ENCODE assay signal across 7 cellular contexts in the genomic region with DNA sequence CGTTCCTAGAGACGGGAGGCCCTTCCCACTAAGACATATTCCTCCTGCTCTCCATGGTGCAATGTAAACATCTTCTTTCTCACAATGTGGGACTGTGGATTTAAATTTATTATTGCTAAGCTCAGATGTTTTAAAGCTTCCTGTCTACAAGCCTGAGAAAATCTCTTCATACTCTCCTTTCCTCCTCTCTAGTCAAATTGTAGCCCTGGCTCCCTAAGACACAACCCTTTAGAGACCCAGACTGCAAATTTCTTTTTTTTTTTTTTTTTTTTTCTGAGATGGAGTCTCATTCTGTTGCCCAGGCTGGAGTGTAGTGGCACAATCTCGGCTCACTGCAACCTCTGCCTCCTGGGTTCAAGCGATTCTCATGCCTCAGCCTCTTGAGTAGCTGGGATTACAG. TPM values are rescaled to one million over a fixed set of nuclear protein-coding genes. Genes with fewer than 3 reads are reported as not detected.
A peak's percentile ranks its signal among the peaks of the same experiment; 100 is the strongest.
DNase-seq lines count a peak whose midpoint lies in the region; ATAC-seq, FAIRE-seq and TF ChIP-seq lines count a peak whose summit lies in the region.
"Not testable (repeated sequence)": the region's sequence is repeated elsewhere in the genome, so short reads cannot be mapped to it uniquely, and the experiment has no call there.

No MANE protein-coding gene starts in this region.

- not testable (repeated sequence) for H3K14ac ChIP-seq in H1 (ENCODE audit: insufficient read length)

- H2BK15ac ChIP-seq in H1 (ENCODE audit: low read length) = peak overlapping the region; percentile 83; the same call in 1 of the 2 replicates

- not testable (repeated sequence) for H3K9me3 Mint-ChIP-seq in glutamatergic neuron (ENCODE audit: unreplicated experiment); mesothelial cell of epicardium

- H4K20me1 ChIP-seq in HCT116 (ENCODE audit: insufficient read depth); H1 (replicated peaks in 1 of 2; ENCODE audit: control insufficient read depth in 1 of 2, insufficient read depth in 2 of 2, low read length in 2 of 2): not testable (repeated sequence)

- not testable (repeated sequence) for TF ChIP-seq EP300 in H1 (IDR thresholded peaks at IDR 0.05; ENCODE audit: borderline replicate concordance in 1 of 2, low read depth in 2 of 2, low read length in 2 of 2); sigmoid colon (IDR thresholded peaks at IDR 0.05)

- not testable (repeated sequence) for H3K4me3 Mint-ChIP-seq in glutamatergic neuron (ENCODE audit: unreplicated experiment); mesothelial cell of epicardium

- not testable (repeated sequence) for H2BK20ac ChIP-seq in H1 (ENCODE audit: low read length)

- H3K9me3 ChIP-seq in HCT116 (ENCODE audit: control insufficient read depth in 1 of 2, insufficient read depth in 1 of 2, low read depth in 1 of 2, low read length in 2 of 2); RWPE2 (ENCODE audit: severe bottlenecking); H1 (ENCODE audit: insufficient read depth in 2 of 2, low read depth in 1 of 2, low read length in 1 of 2); sigmoid colon; tibial artery: not testable (repeated sequence)

- H3K23ac ChIP-seq in H1 (ENCODE audit: insufficient read length) = not testable (repeated sequence)

- H3K9me2 ChIP-seq in HCT116 (ENCODE audit: insufficient read depth) = not testable (repeated sequence)

- H3K27ac Mint-ChIP-seq in glutamatergic neuron (ENCODE audit: unreplicated experiment) (peak overlapping the region; percentile 45), mesothelial cell of epicardium (peak overlapping the region; percentile 56)

- BruUV-seq in HCT116 (replicated peaks; lab: Mats Ljungman, UMichigan) = not testable (repeated sequence)

- H3K18ac ChIP-seq in H1 (ENCODE audit: extremely low read depth, low read length) = not testable (repeated sequence)

- TF ChIP-seq CTCF in HCT116 (IDR thresholded peaks at IDR 0.05 in 2 of 3, conservative IDR thresholded peaks at IDR 0.05 in 1 of 3; ENCODE audit: borderline replicate concordance in 1 of 3, insufficient read depth in 1 of 3, low read depth in 2 of 3, low read length in 2 of 3); RWPE2 (IDR thresholded peaks at IDR 0.05; ENCODE audit: poor library complexity, severe bottlenecking); H1 (IDR thresholded peaks at IDR 0.05; ENCODE audit: control extremely low read depth in 1 of 3, insufficient read depth in 1 of 3, low read depth in 1 of 3, low read length in 3 of 3); glutamatergic neuron (IDR thresholded peaks at IDR 0.05; ENCODE audit: partially characterized antibody, unreplicated experiment); mesothelial cell of epicardium (IDR thresholded peaks at IDR 0.05; ENCODE audit: unreplicated experiment); sigmoid colon (IDR thresholded peaks at IDR 0.05); tibial artery (IDR thresholded peaks at IDR 0.05): not testable (repeated sequence)

- not testable (repeated sequence) for H4K8ac ChIP-seq in H1 (ENCODE audit: extremely low read depth, insufficient read depth, low read length)

- H3K56ac ChIP-seq in H1 (replicated peaks; ENCODE audit: insufficient read length, low read depth, low read length) = not testable (repeated sequence)

- peaks cover 11% of the 10 kb centered on the region for H3K27me3 Mint-ChIP-seq in glutamatergic neuron (ENCODE audit: unreplicated experiment)
- not testable (repeated sequence) for H3K27me3 Mint-ChIP-seq in mesothelial cell of epicardium (ENCODE audit: low read depth)

- H2BK5ac ChIP-seq in H1 (ENCODE audit: low read depth, low read length) = not testable (repeated sequence)

- H3K79me2 ChIP-seq in HCT116 (ENCODE audit: insufficient read depth, low read length) (peaks cover 96% of the 10 kb centered on the region), H1 (ENCODE audit: control insufficient read depth in 1 of 2, insufficient read depth in 2 of 2, low read length in 2 of 2) (peaks cover 0 to 75% of the 10 kb centered on the region in 2 experiments; a peak in 3 of 4 replicates)

- CTCF ChIA-PET in HCT116 (lab: Charles Lee) = interaction anchor here (1.6 to 1.7 kb wide), 2 partner anchors 64 to 75 kb away, joined by 4 read pairs; no protein-coding TSS in a partner anchor
- CTCF ChIA-PET in H1 (lab: Charles Lee; ENCODE audit: partially characterized antibody) = interaction anchor here (0.6 to 26.9 kb wide), 7 partner anchors 12 to 530 kb away, joined by 3 to 433 read pairs (median 3); no protein-coding TSS in a partner anchor

- H3K36me3 Mint-ChIP-seq in glutamatergic neuron (ENCODE audit: unreplicated experiment); mesothelial cell of epicardium: not testable (repeated sequence)

- H2BK120ac ChIP-seq in H1 (replicated peaks; ENCODE audit: low read depth, low read length) = not testable (repeated sequence)

- not testable (repeated sequence) for H2BK12ac ChIP-seq in H1 (ENCODE audit: low read depth, low read length)

- H3K9ac ChIP-seq in HCT116 (ENCODE audit: low read length); H1 (replicated peaks in 1 of 4; ENCODE audit: extremely low read depth in 1 of 4, low read depth in 3 of 4, low read length in 3 of 4): not testable (repeated sequence)

- H4K91ac ChIP-seq in H1 (replicated peaks; ENCODE audit: insufficient read length, low read length) = not testable (repeated sequence)

- not testable (repeated sequence) for H3K27me3 ChIP-seq in HCT116 (ENCODE audit: insufficient read depth, low read length); RWPE2 (ENCODE audit: insufficient read depth, poor library complexity, severe bottlenecking); H1 (replicated peaks in 1 of 4; ENCODE audit: control insufficient read depth in 3 of 4, extremely low read depth in 1 of 4, insufficient read depth in 3 of 4, low read length in 3 of 4); sigmoid colon; tibial artery

- RAD21 ChIA-PET in HCT116 (lab: Charles Lee; ENCODE audit: low non-redundant PET in 1 of 2, low total read pairs in 2 of 2, uncharacterized antibody in 2 of 2, unreplicated experiment in 2 of 2) = not testable (repeated sequence)

- DNase-seq in HCT116 (ENCODE audit: low read depth, low spot score); RWPE2 (ENCODE audit: low spot score); H1 (ENCODE audit: low read depth in 1 of 2, low spot score in 2 of 2); glutamatergic neuron; mesothelial cell of epicardium (ENCODE audit: low spot score in 2 of 2, unreplicated experiment in 2 of 2); sigmoid colon; tibial artery: not testable (repeated sequence)

- not testable (repeated sequence) for H3K27ac ChIP-seq in HCT116 (ENCODE audit: low read depth, low read length); H1 (ENCODE audit: low read depth, low read length)
- H3K27ac ChIP-seq in RWPE2 (ENCODE audit: poor library complexity, severe bottlenecking) (peak overlapping the region; percentile 99), sigmoid colon (peak overlapping the region; percentile 95 to 100 (median 98)), tibial artery (peak overlapping the region; percentile 26 to 86)

- POLR2A ChIA-PET in HCT116 (lab: Charles Lee) = not testable (repeated sequence)
- POLR2A ChIA-PET in H1 (lab: Charles Lee; ENCODE audit: partially characterized antibody) = interaction anchor here (1.2 to 12.4 kb wide), 3 partner anchors 6 to 51 kb away, joined by 3 to 203 read pairs (median 6); partner anchors contain the start of gene CD9

- intact Hi-C loops in HCT116 (cut with micrococcal nuclease); sigmoid colon (cut with DNase I); tibial artery (cut with DNase I; ENCODE audit: low total_unique reads): not testable (repeated sequence)

- not testable (repeated sequence) for H3K4ac ChIP-seq in H1 (replicated peaks; ENCODE audit: insufficient read length, low read depth, low read length)

- H3K4me1 Mint-ChIP-seq in glutamatergic neuron (ENCODE audit: low read depth, unreplicated experiment) = peaks cover 43% of the 10 kb centered on the region
- H3K4me1 Mint-ChIP-seq in mesothelial cell of epicardium = peaks cover 36% of the 10 kb centered on the region

- not testable (repeated sequence) for H2AFZ ChIP-seq in HCT116 (ENCODE audit: low read depth, low read length, poor library complexity, severe bottlenecking); H1 (ENCODE audit: low read length)

- 88% methylated on average over 4 of the region's 4 CpGs; no CpG with 5 or more reads in 1 of the 2 experiments for WGBS in H1 (ENCODE audit: extremely low coverage in 1 of 2, insufficient coverage in 1 of 2, insufficient read length in 1 of 2, insufficient replicate concordance in 2 of 2, low coverage in 1 of 2, low lambda C conversion rate in 2 of 2, missing lambda C conversion rate in 1 of 2), 2 experiments
- WGBS in sigmoid colon, 2 donors = 53 to 84% methylated on average over 4 of the region's 4 CpGs

- not testable (repeated sequence) for H3K36me3 ChIP-seq in HCT116 (ENCODE audit: control insufficient read depth in 1 of 2, insufficient read depth in 2 of 2, low read length in 2 of 2); H1 (ENCODE audit: control insufficient read depth in 2 of 4, insufficient read depth in 4 of 4, low read length in 3 of 4)
- H3K36me3 ChIP-seq in RWPE2 (ENCODE audit: low read depth) (peaks cover 84% of the 10 kb centered on the region), sigmoid colon (peaks cover 0 to 18% (median 2%) of the 10 kb centered on the region in 4 donors), tibial artery (peaks cover 7 to 15% (median 8%) of the 10 kb centered on the region in 3 donors)

- FAIRE-seq in H1 (lab: Jason Lieb, UNC) = not testable (repeated sequence)

- H2AK5ac ChIP-seq in H1 (ENCODE audit: low read depth, low read length) = not testable (repeated sequence)

- not testable (repeated sequence) for TF ChIP-seq RAD21 in HCT116 (IDR thresholded peaks at IDR 0.05; ENCODE audit: low read depth); H1 (IDR thresholded peaks at IDR 0.05 in 1 of 2, conservative IDR thresholded peaks at IDR 0.05 in 1 of 2; ENCODE audit: low read depth in 2 of 2, low read length in 2 of 2)

- H3K4me2 ChIP-seq in HCT116 (ENCODE audit: low read length) = peak overlapping the region; percentile 37; the same call in 1 of the 2 replicates
- not testable (repeated sequence) for H3K4me2 ChIP-seq in H1 (ENCODE audit: insufficient read depth in 1 of 2, low read depth in 2 of 2, low read length in 2 of 2)

- not testable (repeated sequence) for H4K5ac ChIP-seq in H1 (ENCODE audit: insufficient read length, low read depth, low read length)

- H3K4me1 ChIP-seq in HCT116 (ENCODE audit: control insufficient read depth in 1 of 2, insufficient read depth in 2 of 2, low read length in 2 of 2) = peaks cover 37 to 73% of the 10 kb centered on the region in 2 experiments
- H3K4me1 ChIP-seq in RWPE2 (ENCODE audit: insufficient read depth, poor library complexity, severe bottlenecking) = peaks cover 79% of the 10 kb centered on the region
- H3K4me1 ChIP-seq in H1 (replicated peaks in 1 of 4; ENCODE audit: control insufficient read depth in 3 of 4, insufficient read depth in 4 of 4, low read length in 3 of 4) = peaks cover 22 to 43% (median 37%) of the 10 kb centered on the region in 4 experiments
- peaks cover 0 to 100% (median 100%) of the 10 kb centered on the region in 4 donors for H3K4me1 ChIP-seq in sigmoid colon
- peaks cover 0 to 100% (median 68%) of the 10 kb centered on the region in 4 donors for H3K4me1 ChIP-seq in tibial artery

- H3K4me3 ChIP-seq in HCT116 (replicated peaks in 1 of 2; ENCODE audit: low read depth in 1 of 2, low read length in 2 of 2); RWPE2 (ENCODE audit: severe bottlenecking); H1 (ENCODE audit: extremely low read depth in 1 of 4, insufficient read depth in 2 of 4, low read depth in 3 of 4, low read length in 4 of 4); sigmoid colon; tibial artery: not testable (repeated sequence)

- not testable (repeated sequence) for H3K23me2 ChIP-seq in H1 (ENCODE audit: low read depth, low read length)

- not testable (repeated sequence) for TF ChIP-seq POLR2A in HCT116 (IDR thresholded peaks at IDR 0.05; ENCODE audit: borderline replicate concordance, extremely low read depth, insufficient read depth, insufficient read length); H1 (IDR thresholded peaks at IDR 0.05; ENCODE audit: control extremely low read depth in 1 of 2, low read depth in 2 of 2, low read length in 2 of 2); sigmoid colon (IDR thresholded peaks at IDR 0.05)

- peaks cover 10% of the 10 kb centered on the region for H3K79me1 ChIP-seq in H1 (ENCODE audit: low read depth, low read length)

- ATAC-seq in HCT116 = peak; percentile 7; the same call in 1 of the 2 replicates
- not testable (repeated sequence) for ATAC-seq in RWPE2 (ENCODE audit: low read depth)

RNA-seq across cellular contexts. Expression of gene CD9, which starts 9.2 kb away (rescaled TPM):
- total RNA-seq in HCT116 (2021; ENCODE audit: unreplicated experiment) = 182 TPM
- polyA plus RNA-seq in HCT116 (2012) = 246 and 260 TPM in 2 replicates
- total RNA-seq in H1 (2021; fragmentation: NEBNext Ultra II Directional; extraction: Animal tissue kit (Norgen Biotek cat#: 25700)) = 164 and 168 TPM in 2 replicates
- 173 and 319 TPM in 2 replicates for polyA plus RNA-seq in H1 (2011; rRNA removed)
- 270 TPM for polyA plus RNA-seq in H1 (2011; cell fraction: cytosol; rRNA removed)
- polyA plus RNA-seq in H1 (2011; cell fraction: nucleus; rRNA removed) = 124 TPM
- 202 to 227 TPM (median 219 TPM) in 4 replicates for polyA plus RNA-seq in H1 (2012, experiment 1 of 2)
- 250 TPM for polyA plus RNA-seq in H1 (2012, experiment 2 of 2)
- polyA plus RNA-seq in H1 (2013, experiment 1 of 2) = 461 TPM
- 438 TPM for polyA plus RNA-seq in H1 (2013, experiment 2 of 2)
- 187 and 223 TPM in 2 replicates for polyA minus RNA-seq in H1 (2011; rRNA and poly(A)+ RNA removed)
- 121 TPM for polyA minus RNA-seq in H1 (2011; cell fraction: cytosol; rRNA and poly(A)+ RNA removed)
- polyA minus RNA-seq in H1 (2011; cell fraction: nucleus; rRNA and poly(A)+ RNA removed) = 81.6 TPM
- 17.6 TPM for total RNA-seq in glutamatergic neuron (ENCODE audit: unreplicated experiment)
- 20.0 to 22.6 TPM (median 22.3 TPM) in 3 replicates for total RNA-seq in mesothelial cell of epicardium
- 100 to 1,000 TPM; 240 to 453 (median 303) TPM for total RNA-seq in sigmoid colon
- 100 to 1,000 TPM; 180 to 548 (median 335) TPM for polyA plus RNA-seq in sigmoid colon
